Comparison of ENCODE assay signal across 11 cellular contexts in genomic region chr1:40049745-40050144, GRCh38. TPM values are rescaled to one million over a fixed set of nuclear protein-coding genes. Genes with fewer than 3 reads are reported as not detected.
DNase-seq lines count a peak whose midpoint lies in the region; ATAC-seq and TF ChIP-seq lines count a peak whose summit lies in the region.
"Had no signal": no experiment of that assay in that cellular context is flagged by ENCODE, and none has a peak within 500 bp of the region (broad histone marks: within the 10 kb centered on the region; RNA-seq: fewer than 3 reads in every experiment).

No MANE protein-coding gene starts in this region.

- no TSS peak for BruUV-seq in MCF 10A (replicated peaks; lab: Mats Ljungman, UMichigan)

- WGBS in aorta, 2 donors = 1 to 4% methylated on average over 2 of the region's 2 CpGs

- peak overlapping the region; percentile 49 for H3K27ac Mint-ChIP-seq in MCF 10A (ENCODE audit: low read depth, unreplicated experiment)

- peaks cover 30% of the 10 kb centered on the region for H3K36me3 Mint-ChIP-seq in MCF 10A (ENCODE audit: insufficient read depth, unreplicated experiment)

- no peak overlapping the region for H3K4me3 ChIP-seq in muscle layer of colon (ENCODE audit: low read depth in 1 of 2, low read length in 2 of 2)
- H3K4me3 ChIP-seq in aorta (ENCODE audit: low read length in 2 of 2) = no peak overlapping the region
- H3K4me3 ChIP-seq: skin epidermis, upper lobe of left lung had no signal

- H3K27ac ChIP-seq in muscle layer of colon (ENCODE audit: low read depth, low read length) = peak overlapping the region; percentile 13
- peak overlapping the region; percentile 26 to 90 for H3K27ac ChIP-seq in aorta (ENCODE audit: low read depth in 1 of 2, low read length in 2 of 2)

- DNase-seq in stimulated activated CD4-positive, alpha-beta T cell treated with anti-CD3 and anti-CD28 coated beads, Interleukin-15, amount 100 ng/mL, for 24 hours = peak; percentile 40
- no peak for DNase-seq in stimulated activated CD4-positive, alpha-beta T cell treated with anti-CD3 and anti-CD28 coated beads, Interleukin-4, amount 100 ng/mL, for 1 hour
- DNase-seq in MCF 10A (ENCODE audit: unreplicated experiment) = no peak
- no peak for DNase-seq in aorta
- DNase-seq in NCI-H2081 (lab: John Stamatoyannopoulos, UW) = no peak
- DNase-seq in retina = no peak
- DNase-seq: NCI-H146, upper lobe of left lung had no signal

- H3K9ac ChIP-seq in muscle layer of colon (ENCODE audit: low read length) = no peak overlapping the region

- no peaks in the 10 kb centered on the region for H3K27me3 Mint-ChIP-seq in MCF 10A (ENCODE audit: insufficient read depth, unreplicated experiment)

- peaks cover 14% of the 10 kb centered on the region for H3K4me1 Mint-ChIP-seq in MCF 10A (ENCODE audit: insufficient read depth, unreplicated experiment)

- H3K4me3 Mint-ChIP-seq in MCF 10A (ENCODE audit: unreplicated experiment) = no peak overlapping the region

- no peaks in the 10 kb centered on the region for H3K9me3 Mint-ChIP-seq in MCF 10A (ENCODE audit: unreplicated experiment)

- no peak for TF ChIP-seq CTCF in MCF 10A (IDR thresholded peaks at IDR 0.05; ENCODE audit: unreplicated experiment)

- H3K4me1 ChIP-seq in muscle layer of colon (ENCODE audit: insufficient read depth, low read length) (peaks cover 58% of the 10 kb centered on the region), aorta (ENCODE audit: control insufficient read depth in 1 of 2, insufficient read depth in 2 of 2, low read length in 2 of 2) (peaks cover 2 to 11% of the 10 kb centered on the region in 2 donors)

- POLR2A ChIA-PET in MCF 10A (lab: Yijun Ruan, JAX) = interaction anchor here (0.7 to 2.0 kb wide), 2 partner anchors 9 to 355 kb away, joined by 3 to 11 read pairs; partner anchors contain the start of gene CAP1

- ATAC-seq in aorta (ENCODE audit: low FRiP score) (no peak), GM18873 (IDR thresholded peaks at IDR 0.05; ENCODE audit: low FRiP score, unreplicated experiment) (no peak)

- CTCF ChIA-PET in MCF 10A (lab: Yijun Ruan, JAX) = interaction anchor here (0.7 to 1.0 kb wide), 2 partner anchors 12 to 168 kb away, joined by 3 read pairs; no protein-coding TSS in a partner anchor

- H3K36me3 ChIP-seq in muscle layer of colon (ENCODE audit: insufficient read depth, low read length) (no peaks in the 10 kb centered on the region), aorta (ENCODE audit: control insufficient read depth in 1 of 2, insufficient read depth in 2 of 2, low read length in 1 of 2) (no peaks in the 10 kb centered on the region)

- no peaks in the 10 kb centered on the region for H3K27me3 ChIP-seq in muscle layer of colon (ENCODE audit: control insufficient read depth in 1 of 2, insufficient read depth in 2 of 2, low read length in 2 of 2)
- no peaks in the 10 kb centered on the region for H3K27me3 ChIP-seq in aorta (ENCODE audit: control insufficient read depth in 1 of 2, insufficient read depth in 2 of 2, low read length in 1 of 2)
- H3K27me3 ChIP-seq: upper lobe of left lung had no signal

- no peaks in the 10 kb centered on the region for H3K9me3 ChIP-seq in muscle layer of colon (ENCODE audit: low read length)
- no peaks in the 10 kb centered on the region for H3K9me3 ChIP-seq in aorta (ENCODE audit: control insufficient read depth, low read length)
- H3K9me3 ChIP-seq: upper lobe of left lung had no signal

- intact Hi-C loops in MCF 10A (cut with micrococcal nuclease) (no loop called here), aorta (cut with DNase I) (no loop called here)

RNA-seq across cellular contexts. Expression of gene CAP1, which starts 9.2 kb away (rescaled TPM):
- total RNA-seq in MCF 10A (2022) (297 and 339 TPM in 2 replicates), aorta (100 to 1,000 TPM; 373 to 493 TPM)
- polyA plus RNA-seq in aorta = 100 to 1,000 TPM; 209 to 269 TPM

RNA-seq across cellular contexts. Expression of gene PPT1, which starts 47.3 kb away (rescaled TPM):
- total RNA-seq in MCF 10A (2022) (55.4 and 56.4 TPM in 2 replicates), aorta (10 to 100 TPM; 80.5 to 84.2 TPM)
- polyA plus RNA-seq in aorta = 10 to 100 TPM; 56.7 to 93.7 TPM
